In genomic region chr1:165874643-165875042, GRCh38 we compare ENCODE assay signal across 1 cellular context.
TF ChIP-seq lines count a peak whose summit lies in the region.

No MANE protein-coding gene starts in this region.

TF ChIP-seq in WTC11, 78 proteins besides CTCF, POLR2A, EP300 and RAD21 (continued from another document):
- TF ChIP-seq HMGXB4 (CRISPR knock-in tag; IDR thresholded peaks at IDR 0.05), result no peak
- TF ChIP-seq ZNF396 (CRISPR knock-in tag; IDR thresholded peaks at IDR 0.05; ENCODE audit: borderline replicate concordance), result no peak
- TF ChIP-seq IRF1 (CRISPR knock-in tag; IDR thresholded peaks at IDR 0.05), result no peak
- TF ChIP-seq MAX (CRISPR knock-in tag; IDR thresholded peaks at IDR 0.05), result no peak
